ENCODE assay signal across 1 cellular context in the genomic region with DNA sequence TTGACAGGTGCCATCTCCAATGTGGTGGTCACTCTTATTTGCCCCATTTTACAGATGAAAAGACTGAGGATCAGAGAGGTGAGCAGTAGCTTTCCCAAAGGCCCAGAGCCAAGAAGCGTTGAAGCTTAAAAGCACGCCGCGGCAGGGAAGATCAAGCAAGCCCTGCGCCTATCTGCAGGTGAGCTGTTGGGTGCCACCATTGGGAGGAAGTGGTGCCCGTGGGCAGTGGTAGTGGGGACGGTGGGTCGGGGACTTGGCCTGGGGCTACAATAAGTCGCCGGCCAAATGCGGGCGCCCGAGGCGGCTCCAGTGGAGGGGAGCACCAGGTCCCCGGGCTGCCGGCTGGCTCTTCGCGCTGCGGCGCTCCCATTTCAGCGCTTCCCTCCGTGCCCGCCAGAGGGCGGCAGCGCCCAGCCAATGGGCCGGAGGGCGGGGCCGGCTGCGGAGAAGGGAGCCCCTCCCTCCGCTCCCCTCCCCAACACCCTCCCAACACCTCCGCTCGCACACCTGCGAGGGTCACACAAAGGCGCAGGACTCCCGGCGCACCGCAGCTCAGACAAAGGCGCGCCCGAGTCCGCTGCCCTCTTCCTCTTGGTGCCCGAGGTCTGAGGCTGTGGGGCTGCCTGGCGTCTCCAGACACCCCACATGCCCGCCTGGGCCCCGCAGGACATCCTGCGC.
TF ChIP-seq lines count a peak whose summit lies in the region.

No MANE protein-coding gene starts in this region.

TF ChIP-seq in WTC11, 78 proteins besides CTCF, POLR2A, EP300 and RAD21 (continued from another document):
- TF ChIP-seq, protein P1, sequence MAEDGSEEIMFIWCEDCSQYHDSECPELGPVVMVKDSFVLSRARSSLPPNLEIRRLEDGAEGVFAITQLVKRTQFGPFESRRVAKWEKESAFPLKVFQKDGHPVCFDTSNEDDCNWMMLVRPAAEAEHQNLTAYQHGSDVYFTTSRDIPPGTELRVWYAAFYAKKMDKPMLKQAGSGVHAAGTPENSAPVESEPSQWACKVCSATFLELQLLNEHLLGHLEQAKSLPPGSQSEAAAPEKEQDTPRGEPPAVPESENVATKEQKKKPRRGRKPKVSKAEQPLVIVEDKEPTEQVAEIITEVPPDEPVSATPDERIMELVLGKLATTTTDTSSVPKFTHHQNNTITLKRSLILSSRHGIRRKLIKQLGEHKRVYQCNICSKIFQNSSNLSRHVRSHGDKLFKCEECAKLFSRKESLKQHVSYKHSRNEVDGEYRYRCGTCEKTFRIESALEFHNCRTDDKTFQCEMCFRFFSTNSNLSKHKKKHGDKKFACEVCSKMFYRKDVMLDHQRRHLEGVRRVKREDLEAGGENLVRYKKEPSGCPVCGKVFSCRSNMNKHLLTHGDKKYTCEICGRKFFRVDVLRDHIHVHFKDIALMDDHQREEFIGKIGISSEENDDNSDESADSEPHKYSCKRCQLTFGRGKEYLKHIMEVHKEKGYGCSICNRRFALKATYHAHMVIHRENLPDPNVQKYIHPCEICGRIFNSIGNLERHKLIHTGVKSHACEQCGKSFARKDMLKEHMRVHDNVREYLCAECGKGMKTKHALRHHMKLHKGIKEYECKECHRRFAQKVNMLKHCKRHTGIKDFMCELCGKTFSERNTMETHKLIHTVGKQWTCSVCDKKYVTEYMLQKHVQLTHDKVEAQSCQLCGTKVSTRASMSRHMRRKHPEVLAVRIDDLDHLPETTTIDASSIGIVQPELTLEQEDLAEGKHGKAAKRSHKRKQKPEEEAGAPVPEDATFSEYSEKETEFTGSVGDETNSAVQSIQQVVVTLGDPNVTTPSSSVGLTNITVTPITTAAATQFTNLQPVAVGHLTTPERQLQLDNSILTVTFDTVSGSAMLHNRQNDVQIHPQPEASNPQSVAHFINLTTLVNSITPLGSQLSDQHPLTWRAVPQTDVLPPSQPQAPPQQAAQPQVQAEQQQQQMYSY (CRISPR knock-in tag; IDR thresholded peaks at IDR 0.05) = no peak
- TF ChIP-seq ZNF121 (CRISPR knock-in tag; IDR thresholded peaks at IDR 0.05) (0 out of 2 replicates have a peak, but pooled peaks have one; percentile 16), TP53 (CRISPR knock-in tag; IDR thresholded peaks at IDR 0.05) (0 out of 2 replicates have a peak, but pooled peaks have one; percentile 66), ZNF423 (CRISPR knock-in tag; IDR thresholded peaks at IDR 0.05) (no peak), MXD4 (CRISPR knock-in tag; IDR thresholded peaks at IDR 0.05; ENCODE audit: borderline replicate concordance) (no peak), NFYB (CRISPR knock-in tag; conservative IDR thresholded peaks at IDR 0.05; ENCODE audit: low read depth) (no peak), HMGA2 (CRISPR knock-in tag; IDR thresholded peaks at IDR 0.05) (no peak), ZNF232 (CRISPR knock-in tag; IDR thresholded peaks at IDR 0.05) (no peak), GRHL2 (CRISPR knock-in tag; IDR thresholded peaks at IDR 0.05; ENCODE audit: insufficient replicate concordance, severe bottlenecking) (no peak), SMAD4 (CRISPR knock-in tag; IDR thresholded peaks at IDR 0.05) (no peak), ZNF671 (CRISPR knock-in tag; IDR thresholded peaks at IDR 0.05) (no peak), GABPB1 (CRISPR knock-in tag; IDR thresholded peaks at IDR 0.05) (no peak), ZNF219 (CRISPR knock-in tag; IDR thresholded peaks at IDR 0.05; ENCODE audit: borderline replicate concordance) (no peak), RORB (CRISPR knock-in tag; IDR thresholded peaks at IDR 0.05) (no peak)
- TF ChIP-seq, protein P2, sequence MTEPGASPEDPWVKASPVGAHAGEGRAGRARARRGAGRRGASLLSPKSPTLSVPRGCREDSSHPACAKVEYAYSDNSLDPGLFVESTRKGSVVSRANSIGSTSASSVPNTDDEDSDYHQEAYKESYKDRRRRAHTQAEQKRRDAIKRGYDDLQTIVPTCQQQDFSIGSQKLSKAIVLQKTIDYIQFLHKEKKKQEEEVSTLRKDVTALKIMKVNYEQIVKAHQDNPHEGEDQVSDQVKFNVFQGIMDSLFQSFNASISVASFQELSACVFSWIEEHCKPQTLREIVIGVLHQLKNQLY (CRISPR knock-in tag; IDR thresholded peaks at IDR 0.05) = no peak
- TF ChIP-seq, protein P3, sequence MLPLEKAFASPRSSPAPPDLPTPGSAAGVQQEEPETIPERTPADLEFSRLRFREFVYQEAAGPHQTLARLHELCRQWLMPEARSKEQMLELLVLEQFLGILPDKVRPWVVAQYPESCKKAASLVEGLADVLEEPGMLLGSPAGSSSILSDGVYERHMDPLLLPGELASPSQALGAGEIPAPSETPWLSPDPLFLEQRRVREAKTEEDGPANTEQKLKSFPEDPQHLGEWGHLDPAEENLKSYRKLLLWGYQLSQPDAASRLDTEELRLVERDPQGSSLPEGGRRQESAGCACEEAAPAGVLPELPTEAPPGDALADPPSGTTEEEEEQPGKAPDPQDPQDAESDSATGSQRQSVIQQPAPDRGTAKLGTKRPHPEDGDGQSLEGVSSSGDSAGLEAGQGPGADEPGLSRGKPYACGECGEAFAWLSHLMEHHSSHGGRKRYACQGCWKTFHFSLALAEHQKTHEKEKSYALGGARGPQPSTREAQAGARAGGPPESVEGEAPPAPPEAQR (CRISPR knock-in tag; IDR thresholded peaks at IDR 0.05) = no peak
- TF ChIP-seq, protein P4, sequence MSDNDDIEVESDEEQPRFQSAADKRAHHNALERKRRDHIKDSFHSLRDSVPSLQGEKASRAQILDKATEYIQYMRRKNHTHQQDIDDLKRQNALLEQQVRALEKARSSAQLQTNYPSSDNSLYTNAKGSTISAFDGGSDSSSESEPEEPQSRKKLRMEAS (CRISPR knock-in tag; IDR thresholded peaks at IDR 0.05) = peak; percentile 39; the same call in 1 of the 2 replicates
- TF ChIP-seq, protein P5, sequence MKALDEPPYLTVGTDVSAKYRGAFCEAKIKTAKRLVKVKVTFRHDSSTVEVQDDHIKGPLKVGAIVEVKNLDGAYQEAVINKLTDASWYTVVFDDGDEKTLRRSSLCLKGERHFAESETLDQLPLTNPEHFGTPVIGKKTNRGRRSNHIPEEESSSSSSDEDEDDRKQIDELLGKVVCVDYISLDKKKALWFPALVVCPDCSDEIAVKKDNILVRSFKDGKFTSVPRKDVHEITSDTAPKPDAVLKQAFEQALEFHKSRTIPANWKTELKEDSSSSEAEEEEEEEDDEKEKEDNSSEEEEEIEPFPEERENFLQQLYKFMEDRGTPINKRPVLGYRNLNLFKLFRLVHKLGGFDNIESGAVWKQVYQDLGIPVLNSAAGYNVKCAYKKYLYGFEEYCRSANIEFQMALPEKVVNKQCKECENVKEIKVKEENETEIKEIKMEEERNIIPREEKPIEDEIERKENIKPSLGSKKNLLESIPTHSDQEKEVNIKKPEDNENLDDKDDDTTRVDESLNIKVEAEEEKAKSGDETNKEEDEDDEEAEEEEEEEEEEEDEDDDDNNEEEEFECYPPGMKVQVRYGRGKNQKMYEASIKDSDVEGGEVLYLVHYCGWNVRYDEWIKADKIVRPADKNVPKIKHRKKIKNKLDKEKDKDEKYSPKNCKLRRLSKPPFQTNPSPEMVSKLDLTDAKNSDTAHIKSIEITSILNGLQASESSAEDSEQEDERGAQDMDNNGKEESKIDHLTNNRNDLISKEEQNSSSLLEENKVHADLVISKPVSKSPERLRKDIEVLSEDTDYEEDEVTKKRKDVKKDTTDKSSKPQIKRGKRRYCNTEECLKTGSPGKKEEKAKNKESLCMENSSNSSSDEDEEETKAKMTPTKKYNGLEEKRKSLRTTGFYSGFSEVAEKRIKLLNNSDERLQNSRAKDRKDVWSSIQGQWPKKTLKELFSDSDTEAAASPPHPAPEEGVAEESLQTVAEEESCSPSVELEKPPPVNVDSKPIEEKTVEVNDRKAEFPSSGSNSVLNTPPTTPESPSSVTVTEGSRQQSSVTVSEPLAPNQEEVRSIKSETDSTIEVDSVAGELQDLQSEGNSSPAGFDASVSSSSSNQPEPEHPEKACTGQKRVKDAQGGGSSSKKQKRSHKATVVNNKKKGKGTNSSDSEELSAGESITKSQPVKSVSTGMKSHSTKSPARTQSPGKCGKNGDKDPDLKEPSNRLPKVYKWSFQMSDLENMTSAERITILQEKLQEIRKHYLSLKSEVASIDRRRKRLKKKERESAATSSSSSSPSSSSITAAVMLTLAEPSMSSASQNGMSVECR (CRISPR knock-in tag; IDR thresholded peaks at IDR 0.05; ENCODE audit: borderline replicate concordance) = no peak
- TF ChIP-seq, protein P6, sequence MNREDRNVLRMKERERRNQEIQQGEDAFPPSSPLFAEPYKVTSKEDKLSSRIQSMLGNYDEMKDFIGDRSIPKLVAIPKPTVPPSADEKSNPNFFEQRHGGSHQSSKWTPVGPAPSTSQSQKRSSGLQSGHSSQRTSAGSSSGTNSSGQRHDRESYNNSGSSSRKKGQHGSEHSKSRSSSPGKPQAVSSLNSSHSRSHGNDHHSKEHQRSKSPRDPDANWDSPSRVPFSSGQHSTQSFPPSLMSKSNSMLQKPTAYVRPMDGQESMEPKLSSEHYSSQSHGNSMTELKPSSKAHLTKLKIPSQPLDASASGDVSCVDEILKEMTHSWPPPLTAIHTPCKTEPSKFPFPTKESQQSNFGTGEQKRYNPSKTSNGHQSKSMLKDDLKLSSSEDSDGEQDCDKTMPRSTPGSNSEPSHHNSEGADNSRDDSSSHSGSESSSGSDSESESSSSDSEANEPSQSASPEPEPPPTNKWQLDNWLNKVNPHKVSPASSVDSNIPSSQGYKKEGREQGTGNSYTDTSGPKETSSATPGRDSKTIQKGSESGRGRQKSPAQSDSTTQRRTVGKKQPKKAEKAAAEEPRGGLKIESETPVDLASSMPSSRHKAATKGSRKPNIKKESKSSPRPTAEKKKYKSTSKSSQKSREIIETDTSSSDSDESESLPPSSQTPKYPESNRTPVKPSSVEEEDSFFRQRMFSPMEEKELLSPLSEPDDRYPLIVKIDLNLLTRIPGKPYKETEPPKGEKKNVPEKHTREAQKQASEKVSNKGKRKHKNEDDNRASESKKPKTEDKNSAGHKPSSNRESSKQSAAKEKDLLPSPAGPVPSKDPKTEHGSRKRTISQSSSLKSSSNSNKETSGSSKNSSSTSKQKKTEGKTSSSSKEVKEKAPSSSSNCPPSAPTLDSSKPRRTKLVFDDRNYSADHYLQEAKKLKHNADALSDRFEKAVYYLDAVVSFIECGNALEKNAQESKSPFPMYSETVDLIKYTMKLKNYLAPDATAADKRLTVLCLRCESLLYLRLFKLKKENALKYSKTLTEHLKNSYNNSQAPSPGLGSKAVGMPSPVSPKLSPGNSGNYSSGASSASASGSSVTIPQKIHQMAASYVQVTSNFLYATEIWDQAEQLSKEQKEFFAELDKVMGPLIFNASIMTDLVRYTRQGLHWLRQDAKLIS (CRISPR knock-in tag; IDR thresholded peaks at IDR 0.05; ENCODE audit: borderline replicate concordance) = no peak
- TF ChIP-seq, protein P7, sequence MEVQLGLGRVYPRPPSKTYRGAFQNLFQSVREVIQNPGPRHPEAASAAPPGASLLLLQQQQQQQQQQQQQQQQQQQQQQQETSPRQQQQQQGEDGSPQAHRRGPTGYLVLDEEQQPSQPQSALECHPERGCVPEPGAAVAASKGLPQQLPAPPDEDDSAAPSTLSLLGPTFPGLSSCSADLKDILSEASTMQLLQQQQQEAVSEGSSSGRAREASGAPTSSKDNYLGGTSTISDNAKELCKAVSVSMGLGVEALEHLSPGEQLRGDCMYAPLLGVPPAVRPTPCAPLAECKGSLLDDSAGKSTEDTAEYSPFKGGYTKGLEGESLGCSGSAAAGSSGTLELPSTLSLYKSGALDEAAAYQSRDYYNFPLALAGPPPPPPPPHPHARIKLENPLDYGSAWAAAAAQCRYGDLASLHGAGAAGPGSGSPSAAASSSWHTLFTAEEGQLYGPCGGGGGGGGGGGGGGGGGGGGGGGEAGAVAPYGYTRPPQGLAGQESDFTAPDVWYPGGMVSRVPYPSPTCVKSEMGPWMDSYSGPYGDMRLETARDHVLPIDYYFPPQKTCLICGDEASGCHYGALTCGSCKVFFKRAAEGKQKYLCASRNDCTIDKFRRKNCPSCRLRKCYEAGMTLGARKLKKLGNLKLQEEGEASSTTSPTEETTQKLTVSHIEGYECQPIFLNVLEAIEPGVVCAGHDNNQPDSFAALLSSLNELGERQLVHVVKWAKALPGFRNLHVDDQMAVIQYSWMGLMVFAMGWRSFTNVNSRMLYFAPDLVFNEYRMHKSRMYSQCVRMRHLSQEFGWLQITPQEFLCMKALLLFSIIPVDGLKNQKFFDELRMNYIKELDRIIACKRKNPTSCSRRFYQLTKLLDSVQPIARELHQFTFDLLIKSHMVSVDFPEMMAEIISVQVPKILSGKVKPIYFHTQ (CRISPR knock-in tag; IDR thresholded peaks at IDR 0.05) = no peak
- TF ChIP-seq, protein P8, sequence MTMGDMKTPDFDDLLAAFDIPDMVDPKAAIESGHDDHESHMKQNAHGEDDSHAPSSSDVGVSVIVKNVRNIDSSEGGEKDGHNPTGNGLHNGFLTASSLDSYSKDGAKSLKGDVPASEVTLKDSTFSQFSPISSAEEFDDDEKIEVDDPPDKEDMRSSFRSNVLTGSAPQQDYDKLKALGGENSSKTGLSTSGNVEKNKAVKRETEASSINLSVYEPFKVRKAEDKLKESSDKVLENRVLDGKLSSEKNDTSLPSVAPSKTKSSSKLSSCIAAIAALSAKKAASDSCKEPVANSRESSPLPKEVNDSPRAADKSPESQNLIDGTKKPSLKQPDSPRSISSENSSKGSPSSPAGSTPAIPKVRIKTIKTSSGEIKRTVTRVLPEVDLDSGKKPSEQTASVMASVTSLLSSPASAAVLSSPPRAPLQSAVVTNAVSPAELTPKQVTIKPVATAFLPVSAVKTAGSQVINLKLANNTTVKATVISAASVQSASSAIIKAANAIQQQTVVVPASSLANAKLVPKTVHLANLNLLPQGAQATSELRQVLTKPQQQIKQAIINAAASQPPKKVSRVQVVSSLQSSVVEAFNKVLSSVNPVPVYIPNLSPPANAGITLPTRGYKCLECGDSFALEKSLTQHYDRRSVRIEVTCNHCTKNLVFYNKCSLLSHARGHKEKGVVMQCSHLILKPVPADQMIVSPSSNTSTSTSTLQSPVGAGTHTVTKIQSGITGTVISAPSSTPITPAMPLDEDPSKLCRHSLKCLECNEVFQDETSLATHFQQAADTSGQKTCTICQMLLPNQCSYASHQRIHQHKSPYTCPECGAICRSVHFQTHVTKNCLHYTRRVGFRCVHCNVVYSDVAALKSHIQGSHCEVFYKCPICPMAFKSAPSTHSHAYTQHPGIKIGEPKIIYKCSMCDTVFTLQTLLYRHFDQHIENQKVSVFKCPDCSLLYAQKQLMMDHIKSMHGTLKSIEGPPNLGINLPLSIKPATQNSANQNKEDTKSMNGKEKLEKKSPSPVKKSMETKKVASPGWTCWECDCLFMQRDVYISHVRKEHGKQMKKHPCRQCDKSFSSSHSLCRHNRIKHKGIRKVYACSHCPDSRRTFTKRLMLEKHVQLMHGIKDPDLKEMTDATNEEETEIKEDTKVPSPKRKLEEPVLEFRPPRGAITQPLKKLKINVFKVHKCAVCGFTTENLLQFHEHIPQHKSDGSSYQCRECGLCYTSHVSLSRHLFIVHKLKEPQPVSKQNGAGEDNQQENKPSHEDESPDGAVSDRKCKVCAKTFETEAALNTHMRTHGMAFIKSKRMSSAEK (CRISPR knock-in tag; IDR thresholded peaks at IDR 0.05; ENCODE audit: borderline replicate concordance) = no peak
- TF ChIP-seq, protein P9, sequence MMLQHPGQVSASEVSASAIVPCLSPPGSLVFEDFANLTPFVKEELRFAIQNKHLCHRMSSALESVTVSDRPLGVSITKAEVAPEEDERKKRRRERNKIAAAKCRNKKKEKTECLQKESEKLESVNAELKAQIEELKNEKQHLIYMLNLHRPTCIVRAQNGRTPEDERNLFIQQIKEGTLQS (CRISPR knock-in tag; conservative IDR thresholded peaks at IDR 0.05) = no peak
- TF ChIP-seq, protein P10, sequence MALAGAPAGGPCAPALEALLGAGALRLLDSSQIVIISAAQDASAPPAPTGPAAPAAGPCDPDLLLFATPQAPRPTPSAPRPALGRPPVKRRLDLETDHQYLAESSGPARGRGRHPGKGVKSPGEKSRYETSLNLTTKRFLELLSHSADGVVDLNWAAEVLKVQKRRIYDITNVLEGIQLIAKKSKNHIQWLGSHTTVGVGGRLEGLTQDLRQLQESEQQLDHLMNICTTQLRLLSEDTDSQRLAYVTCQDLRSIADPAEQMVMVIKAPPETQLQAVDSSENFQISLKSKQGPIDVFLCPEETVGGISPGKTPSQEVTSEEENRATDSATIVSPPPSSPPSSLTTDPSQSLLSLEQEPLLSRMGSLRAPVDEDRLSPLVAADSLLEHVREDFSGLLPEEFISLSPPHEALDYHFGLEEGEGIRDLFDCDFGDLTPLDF (CRISPR knock-in tag; IDR thresholded peaks at IDR 0.05) = no peak
